In the genomic region with DNA sequence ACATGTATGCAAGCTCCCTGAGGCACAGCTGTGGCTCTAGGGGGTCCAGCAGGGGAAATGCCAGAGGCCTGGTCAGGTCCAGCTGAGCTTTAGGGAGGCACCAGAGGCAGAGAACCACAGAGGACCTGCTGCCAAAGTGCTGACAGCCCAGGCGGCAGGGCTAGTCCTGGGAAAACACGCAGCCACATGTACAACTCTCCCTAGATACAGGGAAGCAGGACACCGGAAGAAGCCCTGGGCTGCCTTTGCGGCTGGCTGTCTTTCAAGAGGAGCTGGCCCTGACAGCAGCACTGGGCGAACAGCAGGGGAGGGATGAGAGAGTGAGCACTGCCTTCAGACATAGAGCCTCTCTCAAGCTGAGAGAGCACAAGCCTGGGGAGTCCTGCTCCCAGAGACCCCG, we compare ENCODE assay signal across 21 cellular contexts. TPM values are rescaled to one million over a fixed set of nuclear protein-coding genes. Genes with fewer than 3 reads are reported as not detected.
DNase-seq lines count a peak whose midpoint lies in the region; ATAC-seq and TF ChIP-seq lines count a peak whose summit lies in the region.
"Had no signal": no experiment of that assay in that cellular context is flagged by ENCODE, and none has a peak within 500 bp of the region (broad histone marks: within the 10 kb centered on the region; RNA-seq: fewer than 3 reads in every experiment).

No MANE protein-coding gene starts in this region.

- H3K36me3 Mint-ChIP-seq in T-helper 17 cell (ENCODE audit: low read depth): no peaks in the 10 kb centered on the region
- H3K36me3 Mint-ChIP-seq: activated naive CD8-positive, alpha-beta T cell had no signal

- H3K4me1 ChIP-seq in prostate gland (replicated peaks): no peaks in the 10 kb centered on the region

- no peaks in the 10 kb centered on the region for H3K4me1 Mint-ChIP-seq in T-helper 17 cell
- H3K4me1 Mint-ChIP-seq: T-cell had no signal

- H3K27ac ChIP-seq in prostate gland: no peak overlapping the region
- H3K27ac ChIP-seq: GM23248, lower lobe of right lung, stomach, VCaP had no signal

- no peak for TF ChIP-seq POLR2A in prostate gland (IDR thresholded peaks at IDR 0.05)

- intact Hi-C loops in cardiac septum (cut with DNase I): no loop called here
- intact Hi-C loops in prostate gland (cut with DNase I): no loop called here

- H3K9me3 ChIP-seq in T-helper 17 cell (ENCODE audit: control insufficient read depth, low read length, poor library complexity, severe bottlenecking): no peaks in the 10 kb centered on the region
- H3K9me3 ChIP-seq in prostate gland: no peaks in the 10 kb centered on the region
- H3K9me3 ChIP-seq: lower lobe of right lung, stomach had no signal

- peaks cover 0 to 3% of the 10 kb centered on the region in 2 donors for H3K36me3 ChIP-seq in prostate gland

- H3K4me3 ChIP-seq in prostate gland: no peak overlapping the region
- H3K4me3 ChIP-seq: GM23248, lower lobe of right lung, stomach had no signal

- no peaks in the 10 kb centered on the region for H3K27me3 Mint-ChIP-seq in T-helper 17 cell
- H3K27me3 Mint-ChIP-seq: activated naive CD8-positive, alpha-beta T cell; activated T-cell treated with anti-CD3 and anti-CD28 coated beads, Interleukin-2, amount 50 U/mL, for 24 hours; T-cell had no signal

- 42% methylated on average over 6 of the region's 6 CpGs for WGBS in prostate gland

- ATAC-seq in T-helper 17 cell: no peak
- ATAC-seq in HG03025 (IDR thresholded peaks at IDR 0.05; ENCODE audit: low FRiP score, unreplicated experiment): no peak
- no peak for ATAC-seq in GM21390 (IDR thresholded peaks at IDR 0.05; ENCODE audit: unreplicated experiment)
- no peak for ATAC-seq in HG02870 (IDR thresholded peaks at IDR 0.05; ENCODE audit: unreplicated experiment)
- ATAC-seq: activated CD8-positive, alpha-beta T cell treated with anti-CD3 and anti-CD28 coated beads, Interleukin-2, amount 10 ng/mL, durations not matched to agents 7 days and 5 days; lower lobe of right lung; T-cell had no signal

- no peak for DNase-seq in T-helper 17 cell
- peak; percentile 13 for DNase-seq in cerebellar cortex (ENCODE audit: low spot score)
- DNase-seq in cardiac septum (ENCODE audit: low spot score): peak; percentile 85
- peak; percentile 79 for DNase-seq in prostate gland (ENCODE audit: low spot score)
- no peak for DNase-seq in SHP77 treated with DMSO at 0.1 percent for 48 hours (lab: John Stamatoyannopoulos, UW)
- DNase-seq: activated CD8-positive, alpha-beta T cell treated with anti-CD3 and anti-CD28 coated beads, Interleukin-2, amount 10 ng/mL, durations not matched to agents 7 days and 5 days; activated T-cell treated with anti-CD3 and anti-CD28 coated beads, Interleukin-2, amount 50 U/mL, for 24 hours; AML-193; EL; GM23248; lower lobe of right lung; NCI-H1105; NCI-H510A; RPMI8226; stomach; T-cell had no signal

- H3K27ac Mint-ChIP-seq in T-helper 17 cell: peak overlapping the region; percentile 41
- H3K27ac Mint-ChIP-seq: activated naive CD8-positive, alpha-beta T cell; T-cell had no signal

- peak in 2 of 4 experiments; percentile 5 to 7 for TF ChIP-seq CTCF in prostate gland (IDR thresholded peaks at IDR 0.05)

- no peaks in the 10 kb centered on the region for H3K27me3 ChIP-seq in prostate gland (replicated peaks; ENCODE audit: insufficient read depth)
- H3K27me3 ChIP-seq: stomach had no signal

- no peak overlapping the region for H3K4me3 Mint-ChIP-seq in T-helper 17 cell
- H3K4me3 Mint-ChIP-seq: activated CD8-positive, alpha-beta T cell treated with anti-CD3 and anti-CD28 coated beads, Interleukin-2, amount 10 ng/mL, durations not matched to agents 7 days and 5 days; activated naive CD8-positive, alpha-beta T cell; activated T-cell treated with anti-CD3 and anti-CD28 coated beads, Interleukin-2, amount 50 U/mL, for 24 hours; T-cell had no signal

RNA-seq across cellular contexts. Expression of a gene that starts 40.7 kb away (rescaled TPM):
- total RNA-seq in T-helper 17 cell (10 to 100 TPM; 11.9 to 12.2 TPM), cardiac septum (8.6 TPM), prostate gland (10 to 100 TPM; 10.3 to 31.1 TPM)

RNA-seq across cellular contexts. Expression of a gene that starts 43.6 kb away (rescaled TPM):
- 10 to 100 TPM; 36.1 to 49.8 TPM for total RNA-seq in T-helper 17 cell
- total RNA-seq in cardiac septum: 14.7 TPM
- 10 to 100 TPM; 35.3 to 37.4 TPM for total RNA-seq in prostate gland

Comparison
In these comparisons a context has a peak if more than half of its experiments do, and no peak if none do; other contexts are left out.
1. DNase-seq: peak in cerebellar cortex (single experiment), cardiac septum (single experiment) and prostate gland (single experiment); none in T-helper 17 cell (0 of 3) and SHP77 treated with DMSO at 0.1 percent for 48 hours (single experiment).